Comparison of ENCODE assay signal across 1 cellular context in genomic region chr9:128102861-128103588, GRCh38.
TF ChIP-seq lines count a peak whose summit lies in the region.

No MANE protein-coding gene starts in this region.

TF ChIP-seq in HepG2, 621 proteins besides CTCF, POLR2A, EP300 and RAD21 (continued from another document and continues in another):
- TF ChIP-seq LRRFIP1 (CRISPR knock-in tag; conservative IDR thresholded peaks at IDR 0.05) (no peak), RBM22 (optimal IDR thresholded peaks at IDR 0.05; ENCODE audit: low read length) (no peak), ZFY (CRISPR knock-in tag; IDR thresholded peaks at IDR 0.05) (peak; percentile 82; the same call in 1 of the 2 replicates), SAP130 (CRISPR knock-in tag; IDR thresholded peaks at IDR 0.05; ENCODE audit: low read depth) (peak; percentile 98), HOXA3 (CRISPR knock-in tag; IDR thresholded peaks at IDR 0.05) (peak; percentile 95), PITX1 (CRISPR knock-in tag; IDR thresholded peaks at IDR 0.05) (peak; percentile 98), ATAD3A (CRISPR knock-in tag; IDR thresholded peaks at IDR 0.05) (no peak), CREM (IDR thresholded peaks at IDR 0.05) (peak; percentile 85), CREM (CRISPR knock-in tag; IDR thresholded peaks at IDR 0.05) (no peak), IRX3 (CRISPR knock-in tag; IDR thresholded peaks at IDR 0.05; ENCODE audit: borderline replicate concordance, low read depth) (no peak), ZNF589 (CRISPR knock-in tag; conservative IDR thresholded peaks at IDR 0.05) (no peak; the same call in 1 of the 2 replicates), ZNF331 (CRISPR knock-in tag; IDR thresholded peaks at IDR 0.05) (peak; percentile 96), ZNF550 (CRISPR knock-in tag; IDR thresholded peaks at IDR 0.05; ENCODE audit: borderline replicate concordance) (no peak), SP4 (CRISPR knock-in tag; IDR thresholded peaks at IDR 0.05) (no peak; the same call in 1 of the 2 replicates), HMG20B (CRISPR knock-in tag; conservative IDR thresholded peaks at IDR 0.05) (peak; percentile 67; the same call in 1 of the 2 replicates), POLR2G (IDR thresholded peaks at IDR 0.05; ENCODE audit: low read depth, low read length) (0 out of 2 replicates have a peak, but pooled peaks have one; percentile 54), ZBTB40 (IDR thresholded peaks at IDR 0.05) (no peak), ZBTB40 (CRISPR knock-in tag; IDR thresholded peaks at IDR 0.05) (peak; percentile 90), NFATC3 (CRISPR knock-in tag; IDR thresholded peaks at IDR 0.05) (no peak), FOXC1 (CRISPR knock-in tag; IDR thresholded peaks at IDR 0.05; ENCODE audit: borderline replicate concordance) (peak; percentile 94; the same call in 1 of the 2 replicates), ZFP90 (CRISPR knock-in tag; IDR thresholded peaks at IDR 0.05; ENCODE audit: borderline replicate concordance) (no peak), SATB2 (CRISPR knock-in tag; IDR thresholded peaks at IDR 0.05) (0 out of 2 replicates have a peak, but pooled peaks have one; percentile 66), KLF13 (CRISPR knock-in tag; IDR thresholded peaks at IDR 0.05) (no peak), ZBTB1 (CRISPR knock-in tag; IDR thresholded peaks at IDR 0.05; ENCODE audit: borderline replicate concordance) (no peak), FOXA1 (IDR thresholded peaks at IDR 0.05) (no peak), FOXA1 (CRISPR knock-in tag; IDR thresholded peaks at IDR 0.05) (peak; percentile 91), RARG (CRISPR knock-in tag; IDR thresholded peaks at IDR 0.05; ENCODE audit: low read depth) (no peak), IKZF4 (CRISPR knock-in tag; IDR thresholded peaks at IDR 0.05; ENCODE audit: borderline replicate concordance, low read depth, not compliant biosample characterization) (peak; percentile 97), ZNF660 (CRISPR knock-in tag; IDR thresholded peaks at IDR 0.05; ENCODE audit: borderline replicate concordance, low read depth) (no peak), KIAA2018 (CRISPR knock-in tag; IDR thresholded peaks at IDR 0.05; ENCODE audit: borderline replicate concordance) (no peak), HHEX (CRISPR knock-in tag; IDR thresholded peaks at IDR 0.05) (peak; percentile 50; the same call in 1 of the 2 replicates)
- TF ChIP-seq, protein P1, sequence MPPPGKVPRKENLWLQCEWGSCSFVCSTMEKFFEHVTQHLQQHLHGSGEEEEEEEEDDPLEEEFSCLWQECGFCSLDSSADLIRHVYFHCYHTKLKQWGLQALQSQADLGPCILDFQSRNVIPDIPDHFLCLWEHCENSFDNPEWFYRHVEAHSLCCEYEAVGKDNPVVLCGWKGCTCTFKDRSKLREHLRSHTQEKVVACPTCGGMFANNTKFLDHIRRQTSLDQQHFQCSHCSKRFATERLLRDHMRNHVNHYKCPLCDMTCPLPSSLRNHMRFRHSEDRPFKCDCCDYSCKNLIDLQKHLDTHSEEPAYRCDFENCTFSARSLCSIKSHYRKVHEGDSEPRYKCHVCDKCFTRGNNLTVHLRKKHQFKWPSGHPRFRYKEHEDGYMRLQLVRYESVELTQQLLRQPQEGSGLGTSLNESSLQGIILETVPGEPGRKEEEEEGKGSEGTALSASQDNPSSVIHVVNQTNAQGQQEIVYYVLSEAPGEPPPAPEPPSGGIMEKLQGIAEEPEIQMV (CRISPR knock-in tag; IDR thresholded peaks at IDR 0.05; ENCODE audit: low read depth) = peak; percentile 83
- TF ChIP-seq, protein P2, sequence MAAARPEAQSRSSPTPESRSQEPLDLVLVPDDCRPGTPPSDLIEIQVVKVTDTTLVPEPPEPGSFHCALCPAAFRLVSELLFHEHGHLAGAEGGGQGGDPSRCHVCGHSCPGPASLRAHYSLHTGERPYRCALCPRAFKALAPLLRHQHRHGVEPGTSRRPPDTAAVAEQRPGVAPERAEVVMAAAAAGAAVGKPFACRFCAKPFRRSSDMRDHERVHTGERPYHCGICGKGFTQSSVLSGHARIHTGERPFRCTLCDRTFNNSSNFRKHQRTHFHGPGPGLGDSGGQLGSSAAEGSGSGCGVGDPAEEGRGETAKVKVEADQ (CRISPR knock-in tag; IDR thresholded peaks at IDR 0.05; ENCODE audit: borderline replicate concordance) = peak; percentile 96
- TF ChIP-seq, protein P3, sequence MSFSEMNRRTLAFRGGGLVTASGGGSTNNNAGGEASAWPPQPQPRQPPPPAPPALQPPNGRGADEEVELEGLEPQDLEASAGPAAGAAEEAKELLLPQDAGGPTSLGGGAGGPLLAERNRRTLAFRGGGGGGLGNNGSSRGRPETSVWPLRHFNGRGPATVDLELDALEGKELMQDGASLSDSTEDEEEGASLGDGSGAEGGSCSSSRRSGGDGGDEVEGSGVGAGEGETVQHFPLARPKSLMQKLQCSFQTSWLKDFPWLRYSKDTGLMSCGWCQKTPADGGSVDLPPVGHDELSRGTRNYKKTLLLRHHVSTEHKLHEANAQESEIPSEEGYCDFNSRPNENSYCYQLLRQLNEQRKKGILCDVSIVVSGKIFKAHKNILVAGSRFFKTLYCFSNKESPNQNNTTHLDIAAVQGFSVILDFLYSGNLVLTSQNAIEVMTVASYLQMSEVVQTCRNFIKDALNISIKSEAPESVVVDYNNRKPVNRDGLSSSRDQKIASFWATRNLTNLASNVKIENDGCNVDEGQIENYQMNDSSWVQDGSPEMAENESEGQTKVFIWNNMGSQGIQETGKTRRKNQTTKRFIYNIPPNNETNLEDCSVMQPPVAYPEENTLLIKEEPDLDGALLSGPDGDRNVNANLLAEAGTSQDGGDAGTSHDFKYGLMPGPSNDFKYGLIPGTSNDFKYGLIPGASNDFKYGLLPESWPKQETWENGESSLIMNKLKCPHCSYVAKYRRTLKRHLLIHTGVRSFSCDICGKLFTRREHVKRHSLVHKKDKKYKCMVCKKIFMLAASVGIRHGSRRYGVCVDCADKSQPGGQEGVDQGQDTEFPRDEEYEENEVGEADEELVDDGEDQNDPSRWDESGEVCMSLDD (CRISPR knock-in tag; IDR thresholded peaks at IDR 0.05; ENCODE audit: borderline replicate concordance) = no peak
